1 cellular context compared by ENCODE assay signal in the genomic region with DNA sequence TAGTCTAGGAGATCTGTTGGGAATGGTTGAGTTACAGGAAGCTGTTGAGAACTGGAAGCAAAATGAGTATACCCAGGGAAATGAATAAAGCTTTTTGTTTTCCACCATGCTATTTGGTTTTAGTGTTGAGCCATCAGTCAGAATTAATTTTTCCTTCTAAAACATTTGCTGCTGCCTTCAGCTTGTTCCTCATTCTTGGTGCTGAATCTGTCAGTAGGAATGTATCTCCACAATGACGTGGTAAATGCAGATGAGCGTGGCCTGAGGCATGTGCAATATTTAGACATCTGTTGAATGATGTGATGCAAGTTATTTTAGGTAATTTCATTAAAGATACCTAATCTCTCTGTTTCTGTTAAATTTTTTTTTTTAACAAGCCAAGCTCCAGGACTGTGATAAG.
TF ChIP-seq lines count a peak whose summit lies in the region.

No MANE protein-coding gene starts in this region.

TF ChIP-seq in IMR-90, 13 proteins besides CTCF, POLR2A, EP300 and RAD21 (continued from another document):
- TF ChIP-seq RCOR1 (IDR thresholded peaks at IDR 0.05; ENCODE audit: insufficient replicate concordance, low read length) (peak; percentile 72), CEBPB (IDR thresholded peaks at IDR 0.05; ENCODE audit: low read depth, low read length) (peak; percentile 96)
